9 cellular contexts compared by ENCODE assay signal in genomic region chr16:27315333-27316037, GRCh38. TPM values are rescaled to one million over a fixed set of nuclear protein-coding genes. Genes with fewer than 3 reads are reported as not detected.
A peak's percentile ranks its signal among the peaks of the same experiment; 100 is the strongest.
DNase-seq lines count a peak whose midpoint lies in the region; ATAC-seq and TF ChIP-seq lines count a peak whose summit lies in the region.
"Had no signal": no experiment of that assay in that cellular context is flagged by ENCODE, and none has a peak within 500 bp of the region (broad histone marks: within the 10 kb centered on the region; RNA-seq: fewer than 3 reads in every experiment).

No MANE protein-coding gene starts in this region.

- peaks cover 68 to 69% of the 10 kb centered on the region in 2 experiments for H3K4me1 ChIP-seq in neutrophil (ENCODE audit: control insufficient read depth in 1 of 2, insufficient read depth in 1 of 2, low read depth in 1 of 2, low read length in 1 of 2)

- H3K27ac ChIP-seq in neutrophil = peak overlapping the region; percentile 99
- H3K27ac ChIP-seq: C4-2B had no signal

- no peaks in the 10 kb centered on the region for H3K27me3 ChIP-seq in neutrophil

- peak overlapping the region; percentile 94 for H3K27ac Mint-ChIP-seq in activated CD8-positive, alpha-beta memory T cell treated with anti-CD3 and anti-CD28 coated beads, Interleukin-2, amount 10 ng/mL, durations not matched to agents 7 days and 5 days

- no peaks in the 10 kb centered on the region for H3K27me3 Mint-ChIP-seq in activated CD8-positive, alpha-beta memory T cell treated with anti-CD3 and anti-CD28 coated beads, Interleukin-2, amount 10 ng/mL, durations not matched to agents 7 days and 5 days

- in situ Hi-C loops in KBM-7 (cut with MboI; ENCODE audit: low pct_unique_long_range_greater_than_20kb, low sequenced_read_pairs) = no loop called here

- H3K36me3 ChIP-seq in neutrophil = peaks cover 16% of the 10 kb centered on the region

- peak overlapping the region; percentile 94 for H3K4me3 Mint-ChIP-seq in activated CD8-positive, alpha-beta memory T cell treated with anti-CD3 and anti-CD28 coated beads, Interleukin-2, amount 10 ng/mL, durations not matched to agents 7 days and 5 days

- peaks cover 47% of the 10 kb centered on the region for H3K36me3 Mint-ChIP-seq in activated CD8-positive, alpha-beta memory T cell treated with anti-CD3 and anti-CD28 coated beads, Interleukin-2, amount 10 ng/mL, durations not matched to agents 7 days and 5 days

- TF ChIP-seq CTCF in neutrophil (IDR thresholded peaks at IDR 0.05) = peak; percentile 24

- CTCF ChIA-PET in activated CD8-positive, alpha-beta memory T cell treated with anti-CD3 and anti-CD28 coated beads, Interleukin-2, amount 10 ng/mL, durations not matched to agents 7 days and 5 days (lab: Charles Lee) = interaction anchor here (0.7 to 6.7 kb wide), 10 partner anchors 11 to 139 kb away, joined by 3 to 116 read pairs (median 4); no protein-coding TSS in a partner anchor

- H3K4me1 Mint-ChIP-seq in activated CD8-positive, alpha-beta memory T cell treated with anti-CD3 and anti-CD28 coated beads, Interleukin-2, amount 10 ng/mL, durations not matched to agents 7 days and 5 days = peaks cover 59% of the 10 kb centered on the region

- H3K4me3 ChIP-seq in neutrophil (ENCODE audit: low read depth in 1 of 2, low read length in 1 of 2) = peak overlapping the region; percentile 86 to 98

- ATAC-seq in activated CD8-positive, alpha-beta memory T cell treated with anti-CD3 and anti-CD28 coated beads, Interleukin-2, amount 10 ng/mL, durations not matched to agents 7 days and 5 days = peak; percentile 46
- ATAC-seq in esophagus mucosa (peak; percentile 74), GM19467 (IDR thresholded peaks at IDR 0.05; ENCODE audit: unreplicated experiment) (no peak)

- no peaks in the 10 kb centered on the region for H3K9me3 Mint-ChIP-seq in activated CD8-positive, alpha-beta memory T cell treated with anti-CD3 and anti-CD28 coated beads, Interleukin-2, amount 10 ng/mL, durations not matched to agents 7 days and 5 days (ENCODE audit: low read depth)

- no peaks in the 10 kb centered on the region for H3K9me3 ChIP-seq in neutrophil

- peak; percentile 31 for DNase-seq in 8988T
- DNase-seq in KBM-7 = peak; percentile 30
- peak; percentile 87 for DNase-seq in activated CD8-positive, alpha-beta memory T cell treated with anti-CD3 and anti-CD28 coated beads, Interleukin-2, amount 10 ng/mL, durations not matched to agents 7 days and 5 days
- DNase-seq in NCI-H1436 treated with DMSO at 0.1 percent for 48 hours (lab: John Stamatoyannopoulos, UW) = no peak
- no peak for DNase-seq in NCI-H187 treated with DMSO at 0.1 percent for 48 hours (lab: John Stamatoyannopoulos, UW)

RNA-seq across cellular contexts. Expression of gene IL4R, which starts 1.7 kb away (rescaled TPM):
- total RNA-seq in activated CD8-positive, alpha-beta memory T cell treated with anti-CD3 and anti-CD28 coated beads, Interleukin-2, amount 10 ng/mL, durations not matched to agents 7 days and 5 days = 100 to 1,000 TPM; 155 to 190 TPM
- total RNA-seq in esophagus mucosa = 119 TPM

RNA-seq across cellular contexts. Expression of gene NSMCE1, which starts 46.9 kb away (rescaled TPM):
- 10 to 100 TPM; 75.9 to 94.0 TPM for total RNA-seq in activated CD8-positive, alpha-beta memory T cell treated with anti-CD3 and anti-CD28 coated beads, Interleukin-2, amount 10 ng/mL, durations not matched to agents 7 days and 5 days
- 46.8 TPM for total RNA-seq in esophagus mucosa

Comparison
In these comparisons a context has a peak if more than half of its experiments do, and no peak if none do; other contexts are left out.
1. DNase-seq: peak in 8988T (single experiment), KBM-7 (single experiment) and activated CD8-positive, alpha-beta memory T cell treated with anti-CD3 and anti-CD28 coated beads, Interleukin-2, amount 10 ng/mL, durations not matched to agents 7 days and 5 days (single experiment); none in NCI-H1436 treated with DMSO at 0.1 percent for 48 hours (single experiment) and NCI-H187 treated with DMSO at 0.1 percent for 48 hours (single experiment).